8 cellular contexts compared by ENCODE assay signal in the genomic region with DNA sequence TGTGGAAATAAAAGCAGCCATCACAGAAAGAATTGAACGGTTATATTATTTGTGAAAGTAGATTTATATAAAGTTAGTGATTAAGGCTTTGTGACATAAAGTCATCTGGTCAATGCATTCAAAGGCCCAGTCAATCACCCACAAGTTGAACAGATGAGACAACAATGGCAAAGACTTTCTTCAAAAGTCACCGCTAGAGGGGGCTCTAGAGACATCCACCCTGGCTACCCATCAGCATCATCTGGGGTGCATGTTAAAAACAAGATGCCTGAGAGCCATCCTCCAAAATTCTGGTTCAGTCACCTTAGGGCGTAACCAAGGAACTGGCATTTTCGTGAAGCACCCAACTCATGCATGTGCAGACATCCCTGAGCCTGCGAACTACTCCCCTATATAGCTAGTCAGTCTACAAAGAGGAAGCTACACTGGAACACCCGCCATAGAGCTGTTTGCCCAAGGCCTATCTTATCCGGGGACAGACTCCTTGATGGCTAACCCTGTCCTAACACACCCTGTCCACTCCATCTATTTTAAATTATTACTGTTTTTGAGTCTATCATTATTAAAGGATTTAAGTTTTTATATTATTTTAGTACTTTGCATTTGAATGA.
DNase-seq lines count a peak whose midpoint lies in the region; ATAC-seq, FAIRE-seq and TF ChIP-seq lines count a peak whose summit lies in the region.

No MANE protein-coding gene starts in this region.

- H3K27me3 ChIP-seq in heart left ventricle, result peaks cover 0 to 7% (median 0%) of the 10 kb centered on the region in 9 donors
- H3K27me3 ChIP-seq in right cardiac atrium (ENCODE audit: control insufficient read depth, insufficient read depth), result no peaks in the 10 kb centered on the region
- H3K27me3 ChIP-seq in bronchial epithelial cell (ENCODE audit: control insufficient read depth, insufficient read depth, low read length), result no peaks in the 10 kb centered on the region

- WGBS in heart left ventricle, 4 donors, result 41 to 53% (median 43%) methylated on average over 7 of the region's 7 CpGs
- 46% methylated on average over 7 of the region's 7 CpGs for WGBS in right cardiac atrium

- H3K36me3 ChIP-seq in heart left ventricle (no peaks in the 10 kb centered on the region), bronchial epithelial cell (ENCODE audit: control insufficient read depth, insufficient read depth, low read length) (no peaks in the 10 kb centered on the region)

- H3K4me3 ChIP-seq in heart left ventricle, result no peak overlapping the region
- no peak overlapping the region for H3K4me3 ChIP-seq in right cardiac atrium (ENCODE audit: low read length)
- H3K4me3 ChIP-seq in bronchial epithelial cell (ENCODE audit: low read depth, low read length), result no peak overlapping the region

- H3K27ac ChIP-seq in heart left ventricle (no peak overlapping the region), right cardiac atrium (ENCODE audit: low read length) (no peak overlapping the region)

- ATAC-seq in heart left ventricle, result no peak
- no peak for ATAC-seq in right cardiac atrium
- no peak for ATAC-seq in GM21381 (IDR thresholded peaks at IDR 0.05; ENCODE audit: unreplicated experiment)

- DNase-seq in heart left ventricle (no peak), right cardiac atrium (no peak), NCI-H2029 treated with DMSO at 0.1 percent for 48 hours (lab: John Stamatoyannopoulos, UW) (peak; percentile 16), bronchial epithelial cell (ENCODE audit: low read depth) (peak; percentile 0), myocyte (ENCODE audit: low read depth) (peak; percentile 3), NCI-H526 treated with DMSO at 0.1 percent for 48 hours (lab: John Stamatoyannopoulos, UW) (no peak), NCI-H2107 treated with DMSO at 0.1 percent for 48 hours (lab: John Stamatoyannopoulos, UW; ENCODE audit: unreplicated experiment) (no peak)

- TF ChIP-seq POLR2A in heart left ventricle (IDR thresholded peaks at IDR 0.05), result no peak

- no peak for FAIRE-seq in bronchial epithelial cell (lab: Jason Lieb, UNC)

- no peaks in the 10 kb centered on the region for H3K4me1 ChIP-seq in heart left ventricle
- H3K4me1 ChIP-seq in right cardiac atrium (ENCODE audit: control insufficient read depth, insufficient read depth, low read length), result no peaks in the 10 kb centered on the region

- intact Hi-C loops in heart left ventricle (cut with DNase I), result loop anchor here in 5 of 10 donors (5.0 to 10.0 kb wide), 4 partner anchors 80 to 268 kb away; no protein-coding TSS in a partner anchor
- intact Hi-C loops in right cardiac atrium (cut with DNase I), result no loop called here

- peak; percentile 23 to 62 (median 46) for TF ChIP-seq CTCF in heart left ventricle (IDR thresholded peaks at IDR 0.05)
- no peak for TF ChIP-seq CTCF in bronchial epithelial cell (IDR thresholded peaks at IDR 0.05; ENCODE audit: insufficient read depth, low read length, severe bottlenecking)

- H3K9me3 ChIP-seq in heart left ventricle (no peaks in the 10 kb centered on the region), right cardiac atrium (ENCODE audit: control insufficient read depth, low read length) (no peaks in the 10 kb centered on the region)

Comparison
In these comparisons a context has a peak if more than half of its experiments do, and no peak if none do; other contexts are left out.
1. DNase-seq: peak in NCI-H2029 treated with DMSO at 0.1 percent for 48 hours (single experiment), bronchial epithelial cell (single experiment) and myocyte (single experiment); none in heart left ventricle (0 of 5), right cardiac atrium (0 of 3), NCI-H526 treated with DMSO at 0.1 percent for 48 hours (single experiment) and NCI-H2107 treated with DMSO at 0.1 percent for 48 hours (single experiment).